Comparison of ENCODE assay signal across 12 cellular contexts in genomic region chr11:68327586-68328370, GRCh38. TPM values are rescaled to one million over a fixed set of nuclear protein-coding genes. Genes with fewer than 3 reads are reported as not detected.
DNase-seq lines count a peak whose midpoint lies in the region; ATAC-seq and TF ChIP-seq lines count a peak whose summit lies in the region.
"Had no signal": no experiment of that assay in that cellular context is flagged by ENCODE, and none has a peak within 500 bp of the region (broad histone marks: within the 10 kb centered on the region; RNA-seq: fewer than 3 reads in every experiment).

No MANE protein-coding gene starts in this region.

- in situ Hi-C loops in gastrocnemius medialis (cut with MboI; ENCODE audit: low sequenced_read_pairs in 4 of 4), result no loop called here

- 0 out of 2 replicates have a peak, but pooled peaks cover 7% of the 10 kb centered on the region for H4K20me1 ChIP-seq in SK-N-SH (ENCODE audit: insufficient read depth)
- H4K20me1 ChIP-seq in smooth muscle cell (ENCODE audit: low read depth), result peaks cover 71% of the 10 kb centered on the region
- H4K20me1 ChIP-seq in PC-9 (ENCODE audit: insufficient read depth), result peaks cover 61% of the 10 kb centered on the region

- H2AFZ ChIP-seq in SK-N-SH (ENCODE audit: low read depth), result no peak overlapping the region
- no peak overlapping the region for H2AFZ ChIP-seq in smooth muscle cell (ENCODE audit: low read depth)
- H2AFZ ChIP-seq in PC-9, result no peak overlapping the region

- intact Hi-C loops in gastrocnemius medialis (cut with DNase I; ENCODE audit: low total_unique reads), result no loop called here
- intact Hi-C loops in PC-9 (cut with micrococcal nuclease; ENCODE audit: unreplicated experiment), result no loop called here

- POLR2A ChIA-PET in SK-N-SH (lab: Yijun Ruan, JAX), result interaction anchor here (1.2 to 1.3 kb wide), 2 partner anchors 14 to 47 kb away, joined by 4 to 5 read pairs; no protein-coding TSS in a partner anchor
- POLR2A ChIA-PET in PC-9 (lab: Charles Lee; ENCODE audit: unreplicated experiment), result no interaction called here

- H3F3A ChIP-seq in SK-N-SH (replicated peaks; ENCODE audit: insufficient read depth) (no peaks in the 10 kb centered on the region), smooth muscle cell (ENCODE audit: low read depth) (peaks cover 10% of the 10 kb centered on the region), PC-9 (ENCODE audit: insufficient read depth, low read depth) (no peaks in the 10 kb centered on the region)

- H3K9ac ChIP-seq in SK-N-SH (no peak overlapping the region), iPS-18a (ENCODE audit: low read length) (peak overlapping the region; percentile 60), smooth muscle cell (ENCODE audit: low read depth) (no peak overlapping the region)

- H3K4me2 ChIP-seq in SK-N-SH, result peak overlapping the region; percentile 46; the same call in 1 of the 2 replicates
- peak overlapping the region; percentile 61 for H3K4me2 ChIP-seq in smooth muscle cell
- H3K4me2 ChIP-seq in PC-9, result no peak overlapping the region

- H3K4me3 ChIP-seq in SK-N-SH (ENCODE audit: low read depth in 2 of 2, low read length in 1 of 2) (no peak overlapping the region), SJCRH30 (no peak overlapping the region), iPS-18a (ENCODE audit: low read length) (peak overlapping the region; percentile 34), smooth muscle cell (no peak overlapping the region), gastrocnemius medialis (no peak overlapping the region), PC-9 (no peak overlapping the region)

- DNase-seq in SK-N-SH (peak; percentile 15), SJCRH30 (no peak), smooth muscle cell (lab: John Stamatoyannopoulos, UW; ENCODE audit: unreplicated experiment) (no peak), gastrocnemius medialis (no peak), PC-9 (no peak)
- DNase-seq: brain microvascular endothelial cell, kidney glomerular epithelial cell, NCI-H2029 treated with DMSO at 0.1 percent for 48 hours, OCI-M1 had no signal

- H3K27ac ChIP-seq in SK-N-SH (ENCODE audit: low read depth in 2 of 2, low read length in 1 of 2) (peak overlapping the region; percentile 31 to 90; a peak in 3 of 4 replicates), SJCRH30 (peak overlapping the region; percentile 67), iPS-18a (ENCODE audit: low read length) (peak overlapping the region; percentile 66), smooth muscle cell (ENCODE audit: low read depth) (no peak overlapping the region), gastrocnemius medialis (no peak overlapping the region), PC-9 (no peak overlapping the region)
- H3K27ac ChIP-seq: brain microvascular endothelial cell had no signal

- H3K9me2 ChIP-seq in SK-N-SH (no peaks in the 10 kb centered on the region), PC-9 (ENCODE audit: insufficient read depth) (no peaks in the 10 kb centered on the region)

- H3K27me3 ChIP-seq in SK-N-SH (ENCODE audit: insufficient read depth) (no peaks in the 10 kb centered on the region), SJCRH30 (no peaks in the 10 kb centered on the region), iPS-18a (ENCODE audit: control insufficient read depth, insufficient read depth, low read length) (no peaks in the 10 kb centered on the region), smooth muscle cell (ENCODE audit: low read depth) (no peaks in the 10 kb centered on the region), gastrocnemius medialis (no peaks in the 10 kb centered on the region), PC-9 (ENCODE audit: insufficient read depth, low read depth) (no peaks in the 10 kb centered on the region)
- H3K27me3 ChIP-seq: brain microvascular endothelial cell had no signal

- WGBS in SK-N-SH (ENCODE audit: low lambda C conversion rate), result 72% methylated on average over 18 of the region's 19 CpGs
- 75% methylated on average over 19 of the region's 19 CpGs for WGBS in smooth muscle cell (ENCODE audit: low lambda C conversion rate)

- TF ChIP-seq CTCF in SK-N-SH (IDR thresholded peaks at IDR 0.05) (no peak), smooth muscle cell (IDR thresholded peaks at IDR 0.05; ENCODE audit: borderline replicate concordance, insufficient read depth, poor library complexity, severe bottlenecking) (no peak), gastrocnemius medialis (IDR thresholded peaks at IDR 0.05 in 4 of 5, conservative IDR thresholded peaks at IDR 0.05 in 1 of 5) (no peak), PC-9 (conservative IDR thresholded peaks at IDR 0.05) (no peak)

- TF ChIP-seq POLR2A in gastrocnemius medialis (IDR thresholded peaks at IDR 0.05), result no peak

- TF ChIP-seq RAD21 in SK-N-SH (IDR thresholded peaks at IDR 0.05; ENCODE audit: low read length), result no peak

- peaks cover 10 to 80% of the 10 kb centered on the region in 2 experiments; a peak in 3 of 4 replicates for H3K4me1 ChIP-seq in SK-N-SH (ENCODE audit: control insufficient read depth in 1 of 2, insufficient read depth in 2 of 2, low read depth in 1 of 2, low read length in 1 of 2)
- peaks cover 35% of the 10 kb centered on the region for H3K4me1 ChIP-seq in SJCRH30
- peaks cover 61% of the 10 kb centered on the region for H3K4me1 ChIP-seq in iPS-18a (ENCODE audit: control insufficient read depth, low read depth, low read length)
- peaks cover 43% of the 10 kb centered on the region for H3K4me1 ChIP-seq in smooth muscle cell (ENCODE audit: low read depth)
- peaks cover 28 to 46% of the 10 kb centered on the region in 2 donors for H3K4me1 ChIP-seq in gastrocnemius medialis
- H3K4me1 ChIP-seq in PC-9 (replicated peaks; ENCODE audit: insufficient read depth), result no peaks in the 10 kb centered on the region

- ATAC-seq in SK-N-SH treated with all-trans-retinoic acid at 6 μM for 48 hours, result no peak
- ATAC-seq in gastrocnemius medialis, result no peak
- no peak for ATAC-seq in GM19328 (IDR thresholded peaks at IDR 0.05; ENCODE audit: unreplicated experiment)

- CTCF ChIA-PET in SK-N-SH (lab: Yijun Ruan, JAX) (interaction anchor here (0.6 to 2.1 kb wide), 7 partner anchors 13 to 119 kb away, joined by 3 to 8 read pairs (median 4); no protein-coding TSS in a partner anchor), PC-9 (lab: Charles Lee) (no interaction called here)

- no TSS peak for BruUV-seq in PC-9 (replicated peaks; lab: Mats Ljungman, UMichigan)

- no peaks in the 10 kb centered on the region for H3K9me3 ChIP-seq in SK-N-SH
- H3K9me3 ChIP-seq in SJCRH30 (replicated peaks), result no peaks in the 10 kb centered on the region
- no peaks in the 10 kb centered on the region for H3K9me3 ChIP-seq in iPS-18a (ENCODE audit: control insufficient read depth, low read depth, low read length)
- H3K9me3 ChIP-seq in smooth muscle cell (replicated peaks; ENCODE audit: low read depth), result no peaks in the 10 kb centered on the region
- H3K9me3 ChIP-seq in gastrocnemius medialis, result no peaks in the 10 kb centered on the region
- H3K9me3 ChIP-seq in PC-9 (ENCODE audit: insufficient read depth, low read depth), result no peaks in the 10 kb centered on the region

- no peaks in the 10 kb centered on the region for H3K36me3 ChIP-seq in SK-N-SH (replicated peaks in 1 of 2; ENCODE audit: control insufficient read depth in 1 of 2, insufficient read depth in 2 of 2, low read length in 1 of 2)
- peaks cover 5% of the 10 kb centered on the region; the same call in 1 of the 2 replicates for H3K36me3 ChIP-seq in SJCRH30
- no peaks in the 10 kb centered on the region for H3K36me3 ChIP-seq in iPS-18a (ENCODE audit: control insufficient read depth, low read depth, low read length)
- H3K36me3 ChIP-seq in smooth muscle cell (ENCODE audit: low read depth), result no peaks in the 10 kb centered on the region
- no peaks in the 10 kb centered on the region for H3K36me3 ChIP-seq in gastrocnemius medialis
- 0 out of 2 replicates have a peak, but pooled peaks cover 4% of the 10 kb centered on the region for H3K36me3 ChIP-seq in PC-9 (ENCODE audit: low read depth)
- H3K36me3 ChIP-seq: brain microvascular endothelial cell had no signal

- TF ChIP-seq EP300 in SK-N-SH (IDR thresholded peaks at IDR 0.05; ENCODE audit: borderline replicate concordance in 1 of 2, low read depth in 1 of 2, low read length in 1 of 2), result no peak

- H3K79me2 ChIP-seq in SK-N-SH (ENCODE audit: insufficient read depth) (peaks cover 47% of the 10 kb centered on the region), smooth muscle cell (ENCODE audit: low read depth) (peaks cover 67% of the 10 kb centered on the region), PC-9 (ENCODE audit: low read depth) (peaks cover 79% of the 10 kb centered on the region)

TF ChIP-seq in SK-N-SH, 30 proteins besides CTCF, POLR2A, EP300 and RAD21:
- TF ChIP-seq MAX (IDR thresholded peaks at IDR 0.05; ENCODE audit: low read depth) (0 out of 2 replicates have a peak, but pooled peaks have one; percentile 11), CHD2 (IDR thresholded peaks at IDR 0.05; ENCODE audit: low read length, partially characterized antibody) (no peak), FOXJ3 (CRISPR knock-in tag; IDR thresholded peaks at IDR 0.05) (no peak)
TF ChIP-seq in SK-N-SH: peak in this region for 1.

TF ChIP-seq in SK-N-SH treated with all-trans-retinoic acid at 6 μM for 48 hours, 23 proteins besides CTCF, POLR2A, EP300 and RAD21 (continues in another document):
- TF ChIP-seq ZNF8 (CRISPR knock-in tag; IDR thresholded peaks at IDR 0.05) (no peak), SNAI2 (CRISPR knock-in tag; IDR thresholded peaks at IDR 0.05) (no peak), ARNTL (CRISPR knock-in tag; IDR thresholded peaks at IDR 0.05; ENCODE audit: borderline replicate concordance, low read depth) (no peak)

RNA-seq across cellular contexts. Expression of gene LRP5, which starts 15.4 kb away (rescaled TPM):
- polyA plus RNA-seq in SK-N-SH (2012; rRNA removed), result 10.2 and 15.0 TPM in 2 replicates
- 6.1 and 10.0 TPM in 2 replicates for polyA plus RNA-seq in SK-N-SH (2012; cell fraction: cytosol; rRNA removed)
- polyA plus RNA-seq in SK-N-SH (2012; cell fraction: nucleus; rRNA removed), result 18.6 and 21.7 TPM in 2 replicates
- 45.5 and 46.5 TPM in 2 replicates for total RNA-seq in SJCRH30 (2014; rRNA removed; shearing (Covaris generic))
- total RNA-seq in smooth muscle cell, result 16.1 and 17.7 TPM in 2 replicates
- 26.5 and 26.6 TPM in 2 replicates for polyA plus RNA-seq in smooth muscle cell
- total RNA-seq in gastrocnemius medialis, result 10 to 100 TPM in 2 of 4 donors, 1 to 10 TPM in 2; 3.7 to 12.3 (median 8.1) TPM
- 112 and 129 TPM in 2 replicates for total RNA-seq in PC-9 (2021)

RNA-seq across cellular contexts. Expression of gene C11orf24, which starts 56.0 kb away (rescaled TPM):
- polyA plus RNA-seq in SK-N-SH (2012; rRNA removed) (50.9 and 52.1 TPM in 2 replicates), smooth muscle cell (94.1 and 97.5 TPM in 2 replicates)
- 29.9 and 37.6 TPM in 2 replicates for polyA plus RNA-seq in SK-N-SH (2012; cell fraction: cytosol; rRNA removed)
- 37.7 and 41.7 TPM in 2 replicates for polyA plus RNA-seq in SK-N-SH (2012; cell fraction: nucleus; rRNA removed)
- total RNA-seq in SJCRH30 (2014; rRNA removed; shearing (Covaris generic)), result 26.5 and 30.7 TPM in 2 replicates
- total RNA-seq in smooth muscle cell (48.6 and 58.1 TPM in 2 replicates), gastrocnemius medialis (10 to 100 TPM in 2 of 4 donors, 1 to 10 TPM in 2; 8.1 to 19.3 (median 10.6) TPM), PC-9 (2021) (27.2 and 37.7 TPM in 2 replicates)

Comparison
In these comparisons a context has a peak if more than half of its experiments do, and no peak if none do; other contexts are left out.
1. H3K27ac ChIP-seq: peak in SK-N-SH (2 of 2), SJCRH30 (single experiment) and iPS-18a (single experiment); none in smooth muscle cell (single experiment), gastrocnemius medialis (0 of 4) and PC-9 (single experiment).